ENCODE assay signal across 15 cellular contexts in the genomic region with DNA sequence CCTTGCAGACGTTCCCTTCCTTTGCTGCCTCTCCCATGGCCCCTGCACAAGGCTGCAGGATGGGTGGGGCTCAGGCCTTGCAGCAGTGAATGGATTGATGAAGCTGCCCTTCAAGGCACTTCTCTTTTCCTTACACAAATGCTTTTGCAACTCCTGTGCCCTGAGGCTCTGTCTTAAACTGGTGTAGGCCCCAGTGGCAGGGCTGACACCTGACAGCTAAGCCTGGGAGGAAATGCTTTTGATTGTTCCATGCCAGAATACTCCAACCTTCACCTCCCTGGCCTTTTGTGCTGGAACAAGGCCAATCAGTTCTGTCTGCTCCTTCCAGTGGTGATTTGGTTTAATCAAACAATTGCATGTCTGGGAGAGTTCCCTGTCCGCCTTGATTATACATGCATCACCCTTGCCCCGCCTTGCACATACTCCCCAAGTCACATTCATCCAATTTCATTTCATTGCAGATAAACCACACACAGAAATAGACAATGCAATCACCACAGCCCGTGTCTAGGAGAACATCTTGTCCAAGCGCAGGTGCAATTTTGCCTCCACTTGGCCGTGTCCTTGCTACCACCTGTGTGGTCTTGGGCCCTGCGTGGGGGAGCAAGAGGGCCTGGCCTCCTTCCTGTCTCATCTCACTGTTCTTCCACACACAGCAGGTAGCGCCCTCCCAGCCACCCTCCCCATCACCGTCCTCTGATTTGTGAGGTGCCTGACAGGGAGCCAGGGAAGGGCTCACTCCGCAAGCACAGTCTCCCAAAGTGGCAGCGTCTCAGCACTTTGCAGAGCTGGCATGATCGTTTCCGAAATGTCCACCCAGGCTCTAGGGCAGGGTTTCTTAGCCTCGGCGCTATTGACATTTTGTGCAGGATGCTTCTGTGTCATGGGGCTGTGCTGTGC.
DNase-seq lines count a peak whose midpoint lies in the region; ATAC-seq and TF ChIP-seq lines count a peak whose summit lies in the region.
"Had no signal": no experiment of that assay in that cellular context is flagged by ENCODE, and none has a peak within 500 bp of the region (broad histone marks: within the 10 kb centered on the region; RNA-seq: fewer than 3 reads in every experiment).

No MANE protein-coding gene starts in this region.

- CTCF ChIA-PET in PC-9 (lab: Charles Lee): no interaction called here

- H3K4me2 ChIP-seq in PC-9: peak overlapping the region; percentile 14; the same call in 1 of the 2 replicates

- BruUV-seq in PC-9 (replicated peaks; lab: Mats Ljungman, UMichigan): no TSS peak

- 54% methylated on average over 7 of the region's 15 CpGs for WGBS in right lobe of liver (ENCODE audit: insufficient coverage, low coverage, low lambda C conversion rate, missing lambda C conversion rate)

- POLR2A ChIA-PET in PC-9 (lab: Charles Lee; ENCODE audit: unreplicated experiment): no interaction called here

- H4K20me1 ChIP-seq in PC-9 (ENCODE audit: insufficient read depth): no peaks in the 10 kb centered on the region; the same call in 1 of the 2 replicates

- no peak for TF ChIP-seq CTCF in PC-9 (conservative IDR thresholded peaks at IDR 0.05)
- TF ChIP-seq CTCF in right lobe of liver (IDR thresholded peaks at IDR 0.05): no peak
- no peak for TF ChIP-seq CTCF in vagina (IDR thresholded peaks at IDR 0.05)

- H3K9me3 ChIP-seq in PC-9 (ENCODE audit: insufficient read depth, low read depth) (no peaks in the 10 kb centered on the region), right lobe of liver (no peaks in the 10 kb centered on the region), vagina (no peaks in the 10 kb centered on the region)

- intact Hi-C loops in PC-9 (cut with micrococcal nuclease; ENCODE audit: unreplicated experiment): no loop called here
- intact Hi-C loops in right lobe of liver (cut with DNase I): no loop called here
- intact Hi-C loops in vagina (cut with DNase I): no loop called here

- H3K9me2 ChIP-seq in PC-9 (ENCODE audit: insufficient read depth): no peaks in the 10 kb centered on the region

- peak in 3 of 4 donors; percentile 6 to 49 (median 46) for ATAC-seq in right lobe of liver
- no peak for ATAC-seq in GM18873 (IDR thresholded peaks at IDR 0.05; ENCODE audit: low FRiP score, unreplicated experiment)
- ATAC-seq: activated naive CD8-positive, alpha-beta T cell treated with anti-CD3 and anti-CD28 coated beads, Interleukin-2, amount 50 U/mL, for 24 hours; activated T-cell treated with anti-CD3 and anti-CD28 coated beads, Interleukin-2, amount 50 U/mL, for 4 hours; foreskin keratinocyte; stimulated activated naive B cell treated with anti-CD40 and anti-IgM and Interleukin-4, amounts not matched to agents 10 μg/mL and 1 μg/mL and 100 μg/mL, for 72 hours had no signal

- no peak overlapping the region for H2AFZ ChIP-seq in PC-9

- H3K4me3 ChIP-seq in PC-9: no peak overlapping the region
- no peak overlapping the region for H3K4me3 ChIP-seq in right lobe of liver
- no peak overlapping the region for H3K4me3 ChIP-seq in vagina
- H3K4me3 ChIP-seq: skin epidermis had no signal

- H3K4me1 ChIP-seq in PC-9 (replicated peaks; ENCODE audit: insufficient read depth): peaks cover 16% of the 10 kb centered on the region
- no peaks in the 10 kb centered on the region for H3K4me1 ChIP-seq in right lobe of liver
- no peaks in the 10 kb centered on the region for H3K4me1 ChIP-seq in vagina
- H3K4me1 ChIP-seq: foreskin keratinocyte had no signal

- peak; percentile 17 for DNase-seq in DMS79 (lab: John Stamatoyannopoulos, UW)
- DNase-seq in HuH-7.5 (ENCODE audit: low spot score): peak; percentile 46
- DNase-seq in PC-9: peak; percentile 16 to 87
- no peak for DNase-seq in right lobe of liver
- no peak for DNase-seq in vagina (ENCODE audit: extremely low spot score in 2 of 2)
- DNase-seq in OCI-M1 (lab: John Stamatoyannopoulos, UW): no peak
- DNase-seq: activated CD4-positive, alpha-beta T cell treated with anti-CD3 and anti-CD28 coated beads, Interleukin-2, amount 50 U/mL, for 4 hours; activated naive CD8-positive, alpha-beta T cell treated with anti-CD3 and anti-CD28 coated beads, Interleukin-2, amount 50 U/mL, for 24 hours; activated T-cell treated with anti-CD3 and anti-CD28 coated beads, Interleukin-2, amount 50 U/mL, for 4 hours; NCI-H1105 treated with DMSO at 0.1 percent for 48 hours; NCI-H446 treated with DMSO at 0.1 percent for 48 hours; stimulated activated naive B cell treated with anti-CD40 and anti-IgM and Interleukin-4, amounts not matched to agents 10 μg/mL and 1 μg/mL and 100 μg/mL, for 72 hours had no signal

- peaks cover 17% of the 10 kb centered on the region; the same call in 1 of the 2 replicates for H3F3A ChIP-seq in PC-9 (ENCODE audit: insufficient read depth, low read depth)

- H3K27ac ChIP-seq in PC-9 (no peak overlapping the region), right lobe of liver (no peak overlapping the region), vagina (no peak overlapping the region)
- H3K27ac ChIP-seq: foreskin keratinocyte, skin epidermis had no signal

- H3K36me3 ChIP-seq in PC-9 (ENCODE audit: low read depth) (no peaks in the 10 kb centered on the region), right lobe of liver (no peaks in the 10 kb centered on the region), vagina (no peaks in the 10 kb centered on the region)

- H3K79me2 ChIP-seq in PC-9 (ENCODE audit: low read depth): no peaks in the 10 kb centered on the region

- H3K27me3 ChIP-seq in PC-9 (ENCODE audit: insufficient read depth, low read depth) (peaks cover 23% of the 10 kb centered on the region), right lobe of liver (no peaks in the 10 kb centered on the region), vagina (no peaks in the 10 kb centered on the region)

- no peak for TF ChIP-seq POLR2A in right lobe of liver (IDR thresholded peaks at IDR 0.05)
- TF ChIP-seq POLR2A in vagina (IDR thresholded peaks at IDR 0.05): no peak

Comparison
In these comparisons a context has a peak if more than half of its experiments do, and no peak if none do; other contexts are left out.
1. DNase-seq: peak in DMS79 (single experiment), HuH-7.5 (single experiment) and PC-9 (2 of 2); none in right lobe of liver (0 of 3), vagina (0 of 2) and OCI-M1 (single experiment).